ENCODE assay signal across 14 cellular contexts in genomic region chr12:95997911-95998510, GRCh38. TPM values are rescaled to one million over a fixed set of nuclear protein-coding genes. Genes with fewer than 3 reads are reported as not detected.
A peak's percentile ranks its signal among the peaks of the same experiment; 100 is the strongest.
DNase-seq lines count a peak whose midpoint lies in the region; ATAC-seq, FAIRE-seq and TF ChIP-seq lines count a peak whose summit lies in the region.
"Had no signal": no experiment of that assay in that cellular context is flagged by ENCODE, and none has a peak within 500 bp of the region (broad histone marks: within the 10 kb centered on the region; RNA-seq: fewer than 3 reads in every experiment).

No MANE protein-coding gene starts in this region.

- no peaks in the 10 kb centered on the region for H3K79me1 ChIP-seq in H9 (ENCODE audit: insufficient read depth, low read depth, low read length, poor library complexity, severe bottlenecking)

- H3K27ac ChIP-seq in astrocyte (ENCODE audit: low read depth, low read length) = no peak overlapping the region
- H3K27ac ChIP-seq in H9 (ENCODE audit: insufficient read length, low read depth, low read length) = no peak overlapping the region
- no peak overlapping the region for H3K27ac ChIP-seq in neural progenitor cell
- H3K27ac ChIP-seq: C4-2B, gastrocnemius medialis had no signal

- no peak overlapping the region for H2BK120ac ChIP-seq in H9 (ENCODE audit: low read depth, low read length, poor library complexity, severe bottlenecking)

- H3K4me2 ChIP-seq in astrocyte (ENCODE audit: low read length) (no peak overlapping the region), H9 (ENCODE audit: insufficient read depth, insufficient read length, low read length) (no peak overlapping the region), neural progenitor cell (no peak overlapping the region)

- H2BK5ac ChIP-seq in H9 (ENCODE audit: insufficient read length, low read length) = no peak overlapping the region

- H2AFZ ChIP-seq in astrocyte (ENCODE audit: low read depth, low read length) (no peak overlapping the region), H9 (ENCODE audit: low read length) (no peak overlapping the region), neural progenitor cell (replicated peaks) (no peak overlapping the region)

- peaks cover 17% of the 10 kb centered on the region for H3F3A ChIP-seq in neural progenitor cell (ENCODE audit: low read depth)

- H3K4me3 Mint-ChIP-seq in activated CD8-positive, alpha-beta memory T cell treated with anti-CD3 and anti-CD28 coated beads, Interleukin-2, amount 10 ng/mL, durations not matched to agents 7 days and 5 days = no peak overlapping the region
- H3K4me3 Mint-ChIP-seq in astrocyte (ENCODE audit: unreplicated experiment) (no peak overlapping the region), H9 (no peak overlapping the region), neural progenitor cell (no peak overlapping the region)
- H3K4me3 Mint-ChIP-seq: naive B cell had no signal

- no peaks in the 10 kb centered on the region for H3K27me3 Mint-ChIP-seq in activated CD8-positive, alpha-beta memory T cell treated with anti-CD3 and anti-CD28 coated beads, Interleukin-2, amount 10 ng/mL, durations not matched to agents 7 days and 5 days
- H3K27me3 Mint-ChIP-seq in astrocyte (ENCODE audit: low read depth, unreplicated experiment) (peaks cover under 1% of the 10 kb centered on the region), H9 (ENCODE audit: low read depth) (no peaks in the 10 kb centered on the region), neural progenitor cell (ENCODE audit: insufficient read depth, low read depth) (peaks cover 3% of the 10 kb centered on the region)
- H3K27me3 Mint-ChIP-seq: naive B cell had no signal

- no peak overlapping the region for H2BK20ac ChIP-seq in H9 (ENCODE audit: low read depth, low read length, poor library complexity, severe bottlenecking)

- no peaks in the 10 kb centered on the region for H3K27me3 ChIP-seq in astrocyte (ENCODE audit: insufficient read depth, low read length)
- no peaks in the 10 kb centered on the region for H3K27me3 ChIP-seq in H9 (ENCODE audit: insufficient read depth, low read length)
- no peaks in the 10 kb centered on the region for H3K27me3 ChIP-seq in neural progenitor cell
- H3K27me3 ChIP-seq: gastrocnemius medialis had no signal

- H3K18ac ChIP-seq in H9 (ENCODE audit: insufficient read length, low read depth, low read length) = no peak overlapping the region

- no peak overlapping the region for H3K4me3 ChIP-seq in astrocyte (ENCODE audit: insufficient read depth, low read depth, low read length)
- no peak overlapping the region for H3K4me3 ChIP-seq in neural progenitor cell
- H3K4me3 ChIP-seq: gastrocnemius medialis had no signal

- H3K9ac ChIP-seq in astrocyte (ENCODE audit: low read length) (no peak overlapping the region), H9 (ENCODE audit: extremely low read depth, insufficient read length, low read length) (no peak overlapping the region), neural progenitor cell (no peak overlapping the region)

- H3K14ac ChIP-seq in H9 (ENCODE audit: insufficient read depth, low read length) = no peak overlapping the region

- H3K4me1 ChIP-seq in astrocyte (ENCODE audit: insufficient read depth, low read length) = no peaks in the 10 kb centered on the region
- no peaks in the 10 kb centered on the region for H3K4me1 ChIP-seq in H9 (ENCODE audit: insufficient read depth, low read length)
- H3K4me1 ChIP-seq in neural progenitor cell = peaks cover 4% of the 10 kb centered on the region
- H3K4me1 ChIP-seq: gastrocnemius medialis had no signal

- H3K23ac ChIP-seq in H9 (ENCODE audit: insufficient read length, low read depth, low read length) = no peak overlapping the region

- no peak for FAIRE-seq in astrocyte (lab: Jason Lieb, UNC)

- no peak overlapping the region for H3K27ac Mint-ChIP-seq in activated CD8-positive, alpha-beta memory T cell treated with anti-CD3 and anti-CD28 coated beads, Interleukin-2, amount 10 ng/mL, durations not matched to agents 7 days and 5 days
- H3K27ac Mint-ChIP-seq in astrocyte (ENCODE audit: unreplicated experiment) = peak overlapping the region; percentile 30
- H3K27ac Mint-ChIP-seq in H9 = no peak overlapping the region
- no peak overlapping the region for H3K27ac Mint-ChIP-seq in neural progenitor cell

- peak; percentile 47 for DNase-seq in activated CD8-positive, alpha-beta memory T cell treated with anti-CD3 and anti-CD28 coated beads, Interleukin-2, amount 10 ng/mL, durations not matched to agents 7 days and 5 days
- no peak for DNase-seq in activated CD8-positive, alpha-beta memory T cell treated with anti-CD3 and anti-CD28 coated beads for 24 hours
- DNase-seq in astrocyte (ENCODE audit: low read depth) = no peak
- DNase-seq in renal cortical epithelial cell (ENCODE audit: low read depth) = peak; percentile 30
- DNase-seq in H9 = no peak
- DNase-seq in omental fat pad (ENCODE audit: low spot score) = no peak
- DNase-seq in neural progenitor cell (ENCODE audit: low spot score) = no peak
- DNase-seq: gastrocnemius medialis had no signal

- no peaks in the 10 kb centered on the region for H3K36me3 ChIP-seq in astrocyte (ENCODE audit: insufficient read depth, low read length)
- peaks cover 10% of the 10 kb centered on the region for H3K36me3 ChIP-seq in neural progenitor cell

- no peak overlapping the region for H2BK15ac ChIP-seq in H9 (ENCODE audit: low read depth, low read length)

- no CpG with 5 or more reads among the region's 5 CpGs for WGBS in H9 (ENCODE audit: extremely low coverage, insufficient read length, low lambda C conversion rate)

- H4K5ac ChIP-seq in H9 (ENCODE audit: insufficient read length, low read depth, low read length) = no peak overlapping the region

- H3K4me1 Mint-ChIP-seq in activated CD8-positive, alpha-beta memory T cell treated with anti-CD3 and anti-CD28 coated beads, Interleukin-2, amount 10 ng/mL, durations not matched to agents 7 days and 5 days = peaks cover 11% of the 10 kb centered on the region
- H3K4me1 Mint-ChIP-seq in astrocyte (ENCODE audit: low read depth, unreplicated experiment) (peaks cover 14% of the 10 kb centered on the region), H9 (peaks cover 6 to 8% of the 10 kb centered on the region in 2 experiments), neural progenitor cell (peaks cover 2% of the 10 kb centered on the region)

- H2BK12ac ChIP-seq in H9 (ENCODE audit: insufficient read length, low read depth, low read length) = no peak overlapping the region

- H3K79me2 ChIP-seq in astrocyte (ENCODE audit: insufficient read depth, low read length) (no peaks in the 10 kb centered on the region), H9 (ENCODE audit: insufficient read depth, low read length) (no peaks in the 10 kb centered on the region), neural progenitor cell (ENCODE audit: low read depth) (no peaks in the 10 kb centered on the region)

- ATAC-seq in activated CD8-positive, alpha-beta memory T cell treated with anti-CD3 and anti-CD28 coated beads, Interleukin-2, amount 10 ng/mL, durations not matched to agents 7 days and 5 days = peak; percentile 29
- ATAC-seq in HG03432 (IDR thresholded peaks at IDR 0.05; ENCODE audit: unreplicated experiment) (peak; percentile 7), omental fat pad (ENCODE audit: low FRiP score) (no peak)

- no peak overlapping the region for H3K56ac ChIP-seq in H9 (ENCODE audit: insufficient read length, low read depth, low read length)

- H3K9me3 ChIP-seq in astrocyte (ENCODE audit: insufficient read depth, low read depth, low read length) (no peaks in the 10 kb centered on the region), H9 (ENCODE audit: control insufficient read depth, low read depth, low read length) (no peaks in the 10 kb centered on the region), neural progenitor cell (ENCODE audit: low read depth) (no peaks in the 10 kb centered on the region)
- H3K9me3 ChIP-seq: gastrocnemius medialis had no signal

- H4K8ac ChIP-seq in H9 (replicated peaks; ENCODE audit: insufficient read length, low read depth, low read length) = no peak overlapping the region

- H3T11ph ChIP-seq in H9 (ENCODE audit: low read length) = no peak overlapping the region

- H3K9me3 Mint-ChIP-seq in activated CD8-positive, alpha-beta memory T cell treated with anti-CD3 and anti-CD28 coated beads, Interleukin-2, amount 10 ng/mL, durations not matched to agents 7 days and 5 days (ENCODE audit: low read depth) = no peaks in the 10 kb centered on the region
- H3K9me3 Mint-ChIP-seq in astrocyte (ENCODE audit: unreplicated experiment) (no peaks in the 10 kb centered on the region), H9 (no peaks in the 10 kb centered on the region), neural progenitor cell (no peaks in the 10 kb centered on the region)
- H3K9me3 Mint-ChIP-seq: naive B cell had no signal

- H3K4ac ChIP-seq in H9 (ENCODE audit: low read depth, low read length) = no peak overlapping the region

- H4K91ac ChIP-seq in H9 (ENCODE audit: insufficient read length, low read depth, low read length) = no peak overlapping the region

- H2AK5ac ChIP-seq in H9 (ENCODE audit: insufficient read length, low read length) = no peak overlapping the region

- TF ChIP-seq CTCF in astrocyte (IDR thresholded peaks at IDR 0.05; ENCODE audit: insufficient read depth, low read depth, low read length) = no peak
- no peak for TF ChIP-seq CTCF in H9 (conservative IDR thresholded peaks at IDR 0.05)
- no peak for TF ChIP-seq CTCF in omental fat pad (IDR thresholded peaks at IDR 0.05)
- TF ChIP-seq CTCF in neural progenitor cell (IDR thresholded peaks at IDR 0.05) = no peak

- no peaks in the 10 kb centered on the region for H3K23me2 ChIP-seq in H9 (ENCODE audit: insufficient read length, low read depth, low read length, poor library complexity, severe bottlenecking)

- H3K36me3 Mint-ChIP-seq in activated CD8-positive, alpha-beta memory T cell treated with anti-CD3 and anti-CD28 coated beads, Interleukin-2, amount 10 ng/mL, durations not matched to agents 7 days and 5 days = peaks cover 5% of the 10 kb centered on the region
- H3K36me3 Mint-ChIP-seq in astrocyte (ENCODE audit: low read depth, unreplicated experiment) = peaks cover 3% of the 10 kb centered on the region
- peaks cover 3 to 13% (median 11%) of the 10 kb centered on the region in 3 experiments; a peak in 5 of 7 replicates for H3K36me3 Mint-ChIP-seq in H9 (ENCODE audit: insufficient read depth in 1 of 3, low read depth in 3 of 3)
- peaks cover 5% of the 10 kb centered on the region for H3K36me3 Mint-ChIP-seq in neural progenitor cell

- H4K20me1 ChIP-seq in astrocyte (ENCODE audit: insufficient read depth, low read length) = no peaks in the 10 kb centered on the region
- H4K20me1 ChIP-seq in H9 (ENCODE audit: control insufficient read depth, insufficient read depth, insufficient read length) = no peaks in the 10 kb centered on the region
- H4K20me1 ChIP-seq in neural progenitor cell (ENCODE audit: low read depth) = no peaks in the 10 kb centered on the region

- CTCF ChIA-PET in activated CD8-positive, alpha-beta memory T cell treated with anti-CD3 and anti-CD28 coated beads, Interleukin-2, amount 10 ng/mL, durations not matched to agents 7 days and 5 days (lab: Charles Lee) = interaction anchor here (0.6 to 5.2 kb wide), 34 partner anchors 8 to 919 kb away, joined by 3 to 71 read pairs (median 4); partner anchors contain the start of genes AMDHD1, CCDC38, FGD6 and VEZT

RNA-seq across cellular contexts. Expression of gene HAL, which starts 1.9 kb away (rescaled TPM):
- under 1 TPM; 0.16 to 0.38 TPM for total RNA-seq in activated CD8-positive, alpha-beta memory T cell treated with anti-CD3 and anti-CD28 coated beads, Interleukin-2, amount 10 ng/mL, durations not matched to agents 7 days and 5 days
- total RNA-seq in astrocyte = 0.10 and 0.20 TPM in 2 replicates
- total RNA-seq in renal cortical epithelial cell = 0.10 TPM in 1 of 2 replicates, not detected in the other
- total RNA-seq in H9 (2021) = 0.11 and 0.35 TPM in 2 replicates
- 1 to 10 TPM; 1.2 to 8.7 (median 1.7) TPM for total RNA-seq in omental fat pad
- 0.06 and 0.12 TPM in 2 replicates for total RNA-seq in neural progenitor cell (ENCODE audit: low replicate concordance)

RNA-seq across cellular contexts. Expression of gene LTA4H, which starts 37.4 kb away (rescaled TPM):
- total RNA-seq in activated CD8-positive, alpha-beta memory T cell treated with anti-CD3 and anti-CD28 coated beads, Interleukin-2, amount 10 ng/mL, durations not matched to agents 7 days and 5 days = 10 to 100 TPM; 42.4 to 52.9 TPM
- total RNA-seq in astrocyte (63.7 and 67.6 TPM in 2 replicates), renal cortical epithelial cell (92.9 and 112 TPM in 2 replicates), H9 (2021) (141 and 144 TPM in 2 replicates), omental fat pad (10 to 100 TPM; 60.8 to 77.8 (median 70.0) TPM), neural progenitor cell (ENCODE audit: low replicate concordance) (230 and 266 TPM in 2 replicates)

RNA-seq across cellular contexts. Expression of gene AMDHD1, which starts 54.9 kb away (rescaled TPM):
- 1 to 10 TPM; 1.3 to 1.4 TPM for total RNA-seq in activated CD8-positive, alpha-beta memory T cell treated with anti-CD3 and anti-CD28 coated beads, Interleukin-2, amount 10 ng/mL, durations not matched to agents 7 days and 5 days
- total RNA-seq in astrocyte (0.52 and 0.62 TPM in 2 replicates), renal cortical epithelial cell (0.17 and 0.45 TPM in 2 replicates), H9 (2021) (0.29 and 0.42 TPM in 2 replicates), omental fat pad (1 to 10 TPM in 3 of 4 donors, under 1 TPM in 1; 0.69 to 3.2 (median 1.4) TPM), neural progenitor cell (ENCODE audit: low replicate concordance) (1.1 and 2.2 TPM in 2 replicates)
- total RNA-seq: endothelial cell of umbilical vein had no signal

RNA-seq across cellular contexts. Expression of gene CCDC38, which starts 55.6 kb away (rescaled TPM):
- under 1 TPM; 0.12 to 0.50 TPM for total RNA-seq in activated CD8-positive, alpha-beta memory T cell treated with anti-CD3 and anti-CD28 coated beads, Interleukin-2, amount 10 ng/mL, durations not matched to agents 7 days and 5 days
- total RNA-seq in astrocyte (0.07 TPM in 1 of 2 replicates, not detected in the other), renal cortical epithelial cell (0.10 TPM in 1 of 2 replicates, not detected in the other), H9 (2021) (not detected in 2 replicates), omental fat pad (not detected), neural progenitor cell (ENCODE audit: low replicate concordance) (0.12 and 0.13 TPM in 2 replicates)
- total RNA-seq: endothelial cell of umbilical vein, gastrocnemius medialis, kidney epithelial cell, skeletal muscle tissue had no signal

Comparison
In these comparisons a context has a peak if more than half of its experiments do, and no peak if none do; other contexts are left out.
1. DNase-seq: peak in activated CD8-positive, alpha-beta memory T cell treated with anti-CD3 and anti-CD28 coated beads, Interleukin-2, amount 10 ng/mL, durations not matched to agents 7 days and 5 days (single experiment) and renal cortical epithelial cell (single experiment); none in activated CD8-positive, alpha-beta memory T cell treated with anti-CD3 and anti-CD28 coated beads for 24 hours (single experiment), astrocyte (single experiment), H9 (single experiment), omental fat pad (single experiment) and neural progenitor cell (single experiment).